In the genomic region with DNA sequence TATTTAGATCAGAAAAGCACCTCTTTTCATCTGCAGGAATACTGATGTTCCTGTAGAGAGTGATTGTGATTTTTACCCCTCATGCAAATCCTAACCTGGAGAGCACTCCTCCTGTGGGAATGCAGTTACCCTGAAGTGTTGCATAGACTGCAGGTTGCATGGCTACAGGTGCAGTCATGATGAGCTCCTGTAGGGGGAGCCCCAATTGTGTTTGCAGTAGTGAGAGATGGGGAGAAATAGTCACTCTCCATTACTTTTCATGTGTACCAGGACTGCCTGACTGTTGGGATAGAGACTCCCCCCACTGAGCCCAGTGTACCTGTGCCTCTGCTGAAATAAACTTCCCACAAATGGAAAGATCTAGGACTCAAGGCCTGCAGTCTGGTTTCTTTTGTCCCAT, we compare ENCODE assay signal across 7 cellular contexts.
DNase-seq lines count a peak whose midpoint lies in the region; ATAC-seq and TF ChIP-seq lines count a peak whose summit lies in the region.

No MANE protein-coding gene starts in this region.

- H3K4me1 ChIP-seq in SK-N-SH (ENCODE audit: control insufficient read depth in 1 of 2, insufficient read depth in 2 of 2, low read depth in 1 of 2, low read length in 1 of 2) (peaks cover 0 to 10% of the 10 kb centered on the region in 2 experiments; a peak in 1 of 4 replicates), sigmoid colon (no peaks in the 10 kb centered on the region)

- no peaks in the 10 kb centered on the region for H4K20me1 ChIP-seq in SK-N-SH (ENCODE audit: insufficient read depth)

- no peak overlapping the region for H2AFZ ChIP-seq in SK-N-SH (ENCODE audit: low read depth)

- no peak for TF ChIP-seq POLR2A in sigmoid colon (IDR thresholded peaks at IDR 0.05)

- H3K36me3 ChIP-seq in SK-N-SH (replicated peaks in 1 of 2; ENCODE audit: control insufficient read depth in 1 of 2, insufficient read depth in 2 of 2, low read length in 1 of 2) (no peaks in the 10 kb centered on the region), sigmoid colon (no peaks in the 10 kb centered on the region)

- peak; percentile 63 for TF ChIP-seq RAD21 in SK-N-SH (IDR thresholded peaks at IDR 0.05; ENCODE audit: low read length)

- no peak overlapping the region for H3K4me2 ChIP-seq in SK-N-SH

- TF ChIP-seq EP300 in SK-N-SH (IDR thresholded peaks at IDR 0.05; ENCODE audit: borderline replicate concordance in 1 of 2, low read depth in 1 of 2, low read length in 1 of 2) (no peak), sigmoid colon (IDR thresholded peaks at IDR 0.05) (no peak)

- H3K9me3 ChIP-seq in SK-N-SH = no peaks in the 10 kb centered on the region
- no peaks in the 10 kb centered on the region for H3K9me3 ChIP-seq in sigmoid colon

- TF ChIP-seq CTCF in SK-N-SH (IDR thresholded peaks at IDR 0.05) (peak; percentile 62), foreskin fibroblast (IDR thresholded peaks at IDR 0.05; ENCODE audit: low read depth, low read length) (peak; percentile 73), sigmoid colon (IDR thresholded peaks at IDR 0.05) (peak in 1 of 4 experiments; percentile 11)

- H3K27ac ChIP-seq in SK-N-SH (ENCODE audit: low read depth in 2 of 2, low read length in 1 of 2) (no peak overlapping the region), sigmoid colon (no peak overlapping the region)

- no peak overlapping the region for H3K9ac ChIP-seq in SK-N-SH

- intact Hi-C loops in sigmoid colon (cut with DNase I) = loop anchor here (10.0 kb wide), 1 partner anchor 511 kb away; no protein-coding TSS in a partner anchor

- ATAC-seq in GM18909 (IDR thresholded peaks at IDR 0.05; ENCODE audit: poor library complexity, unreplicated experiment) = peak; percentile 63
- ATAC-seq in HG03135 (IDR thresholded peaks at IDR 0.05; ENCODE audit: unreplicated experiment) = peak; percentile 73

- no peak overlapping the region; a peak in 1 of 4 replicates for H3K4me3 ChIP-seq in SK-N-SH (ENCODE audit: low read depth in 2 of 2, low read length in 1 of 2)
- H3K4me3 ChIP-seq in foreskin fibroblast (ENCODE audit: low read depth in 1 of 2, low read length in 2 of 2) = no peak overlapping the region
- H3K4me3 ChIP-seq in sigmoid colon = no peak overlapping the region

- no peaks in the 10 kb centered on the region for H3K9me2 ChIP-seq in SK-N-SH

- no peaks in the 10 kb centered on the region for H3F3A ChIP-seq in SK-N-SH (replicated peaks; ENCODE audit: insufficient read depth)

- no peaks in the 10 kb centered on the region for H3K27me3 ChIP-seq in SK-N-SH (ENCODE audit: insufficient read depth)
- H3K27me3 ChIP-seq in sigmoid colon = no peaks in the 10 kb centered on the region

- CTCF ChIA-PET in SK-N-SH (lab: Yijun Ruan, JAX) = interaction anchor here (0.6 to 4.7 kb wide), 6 partner anchors 22 to 1141 kb away, joined by 3 to 39 read pairs (median 5); a partner anchor contains a TSS

- DNase-seq in EH (ENCODE audit: low read depth) = peak; percentile 57
- DNase-seq in SK-N-SH = peak; percentile 13
- DNase-seq in foreskin fibroblast = peak in 1 of 2 donors; percentile 66
- DNase-seq in stimulated activated CD4-positive, alpha-beta T cell treated with anti-CD3 and anti-CD28 coated beads, Interleukin-4, amount 100 ng/mL, for 48 hours (ENCODE audit: low read depth in 2 of 2) = peak; percentile 16 to 30
- DNase-seq in sigmoid colon = no peak

- no peaks in the 10 kb centered on the region for H3K79me2 ChIP-seq in SK-N-SH (ENCODE audit: insufficient read depth)

- POLR2A ChIA-PET in SK-N-SH (lab: Yijun Ruan, JAX) = no interaction called here

TF ChIP-seq in SK-N-SH, 30 proteins besides CTCF, POLR2A, EP300 and RAD21:
- TF ChIP-seq SMC3 (IDR thresholded peaks at IDR 0.05; ENCODE audit: low read depth, low read length) = peak; percentile 30; the same call in 1 of the 2 replicates
- TF ChIP-seq, protein P1, sequence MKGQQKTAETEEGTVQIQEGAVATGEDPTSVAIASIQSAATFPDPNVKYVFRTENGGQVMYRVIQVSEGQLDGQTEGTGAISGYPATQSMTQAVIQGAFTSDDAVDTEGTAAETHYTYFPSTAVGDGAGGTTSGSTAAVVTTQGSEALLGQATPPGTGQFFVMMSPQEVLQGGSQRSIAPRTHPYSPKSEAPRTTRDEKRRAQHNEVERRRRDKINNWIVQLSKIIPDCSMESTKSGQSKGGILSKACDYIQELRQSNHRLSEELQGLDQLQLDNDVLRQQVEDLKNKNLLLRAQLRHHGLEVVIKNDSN (IDR thresholded peaks at IDR 0.05; ENCODE audit: borderline replicate concordance, low read depth) = no peak
